8 cellular contexts compared by ENCODE assay signal in genomic region chr15:70362911-70363310, GRCh38.
DNase-seq lines count a peak whose midpoint lies in the region; ATAC-seq, FAIRE-seq and TF ChIP-seq lines count a peak whose summit lies in the region.

No MANE protein-coding gene starts in this region.

- H3K27ac Mint-ChIP-seq in naive B cell, result peak overlapping the region in 4 of 6 donors; percentile 31 to 84 (median 56)
- no peak overlapping the region for H3K27ac Mint-ChIP-seq in activated CD8-positive, alpha-beta T cell treated with anti-CD3 and anti-CD28 coated beads for 36 hours

- H2AFZ ChIP-seq in H1 (ENCODE audit: low read length), result no peak overlapping the region

- no peak for TF ChIP-seq EP300 in H1 (IDR thresholded peaks at IDR 0.05; ENCODE audit: borderline replicate concordance in 1 of 2, low read depth in 2 of 2, low read length in 2 of 2)

- peak; percentile 76 to 96 (median 90) for TF ChIP-seq CTCF in H1 (IDR thresholded peaks at IDR 0.05; ENCODE audit: control extremely low read depth in 1 of 3, insufficient read depth in 1 of 3, low read depth in 1 of 3, low read length in 3 of 3)
- no peak for TF ChIP-seq CTCF in activated CD8-positive, alpha-beta T cell treated with anti-CD3 and anti-CD28 coated beads for 36 hours (IDR thresholded peaks at IDR 0.05)

- H3K4me1 Mint-ChIP-seq in naive B cell, result peaks cover 17 to 28% (median 27%) of the 10 kb centered on the region in 3 donors
- H3K4me1 Mint-ChIP-seq in activated CD8-positive, alpha-beta T cell treated with anti-CD3 and anti-CD28 coated beads for 36 hours (ENCODE audit: low read depth), result peaks cover 6% of the 10 kb centered on the region

- H3K79me1 ChIP-seq in H1 (ENCODE audit: low read depth, low read length), result no peaks in the 10 kb centered on the region

- H4K91ac ChIP-seq in H1 (replicated peaks; ENCODE audit: insufficient read length, low read length), result no peak overlapping the region

- no peak overlapping the region for H3K4me3 ChIP-seq in H1 (ENCODE audit: extremely low read depth in 1 of 4, insufficient read depth in 2 of 4, low read depth in 3 of 4, low read length in 4 of 4)

- WGBS in H1 (ENCODE audit: extremely low coverage in 1 of 2, insufficient coverage in 1 of 2, insufficient read length in 1 of 2, insufficient replicate concordance in 2 of 2, low coverage in 1 of 2, low lambda C conversion rate in 2 of 2, missing lambda C conversion rate in 1 of 2), 2 experiments, result 76% methylated on average over 6 of the region's 6 CpGs; no CpG with 5 or more reads in 1 of the 2 experiments

- H3K79me2 ChIP-seq in H1 (ENCODE audit: control insufficient read depth in 1 of 2, insufficient read depth in 2 of 2, low read length in 2 of 2), result no peaks in the 10 kb centered on the region

- intact Hi-C loops in activated CD8-positive, alpha-beta T cell treated with anti-CD3 and anti-CD28 coated beads for 36 hours (cut with micrococcal nuclease), result no loop called here

- no peak overlapping the region for H4K5ac ChIP-seq in H1 (ENCODE audit: insufficient read length, low read depth, low read length)

- H2BK120ac ChIP-seq in H1 (replicated peaks; ENCODE audit: low read depth, low read length), result no peak overlapping the region

- H3K36me3 Mint-ChIP-seq in naive B cell, result no peaks in the 10 kb centered on the region
- no peaks in the 10 kb centered on the region for H3K36me3 Mint-ChIP-seq in activated CD8-positive, alpha-beta T cell treated with anti-CD3 and anti-CD28 coated beads for 36 hours (ENCODE audit: low read depth)

- H3K27ac ChIP-seq in H1 (ENCODE audit: low read depth, low read length), result no peak overlapping the region

- POLR2A ChIA-PET in H1 (lab: Charles Lee; ENCODE audit: partially characterized antibody), result no interaction called here
- POLR2A ChIA-PET in activated CD8-positive, alpha-beta T cell treated with anti-CD3 and anti-CD28 coated beads for 36 hours (lab: Charles Lee), result no interaction called here

- DNase-seq in GM03348 (ENCODE audit: low spot score) (peak; percentile 74), NCI-H226 (peak; percentile 21), H1 (ENCODE audit: low read depth in 1 of 2, low spot score in 2 of 2) (peak in 1 of 2 experiments; percentile 13), naive B cell (no peak), NCI-H1048 (lab: John Stamatoyannopoulos, UW) (no peak), OCI-M2 (lab: John Stamatoyannopoulos, UW; ENCODE audit: unreplicated experiment) (no peak)
- no peak for DNase-seq in activated CD8-positive, alpha-beta T cell treated with anti-CD3 and anti-CD28 coated beads for 36 hours

- H3K4me3 Mint-ChIP-seq in naive B cell, result peak overlapping the region in 1 of 8 donors; percentile 16
- no peak overlapping the region for H3K4me3 Mint-ChIP-seq in activated CD8-positive, alpha-beta T cell treated with anti-CD3 and anti-CD28 coated beads for 36 hours

- TF ChIP-seq POLR2A in H1 (IDR thresholded peaks at IDR 0.05; ENCODE audit: control extremely low read depth in 1 of 2, low read depth in 2 of 2, low read length in 2 of 2), result no peak

- H3K56ac ChIP-seq in H1 (replicated peaks; ENCODE audit: insufficient read length, low read depth, low read length), result no peak overlapping the region

- no peak overlapping the region for H3K18ac ChIP-seq in H1 (ENCODE audit: extremely low read depth, low read length)

- 0 out of 2 replicates have a peak overlapping the region, but pooled peaks have one; percentile 25 for H2BK15ac ChIP-seq in H1 (ENCODE audit: low read length)

- CTCF ChIA-PET in H1 (lab: Charles Lee; ENCODE audit: partially characterized antibody), result interaction anchor here (0.6 to 4.0 kb wide), 32 partner anchors 8 to 613 kb away, joined by 3 to 21 read pairs (median 4); no protein-coding TSS in a partner anchor
- CTCF ChIA-PET in activated CD8-positive, alpha-beta T cell treated with anti-CD3 and anti-CD28 coated beads for 36 hours (lab: Charles Lee), result interaction anchor here (0.8 kb wide), 1 partner anchor 192 kb away, joined by 3 read pairs; no protein-coding TSS in a partner anchor

- no peak overlapping the region for H2BK12ac ChIP-seq in H1 (ENCODE audit: low read depth, low read length)

- peaks cover 0 to 6% (median 5%) of the 10 kb centered on the region in 3 donors for H3K27me3 Mint-ChIP-seq in naive B cell
- peaks cover 4% of the 10 kb centered on the region for H3K27me3 Mint-ChIP-seq in activated CD8-positive, alpha-beta T cell treated with anti-CD3 and anti-CD28 coated beads for 36 hours

- H3K4ac ChIP-seq in H1 (replicated peaks; ENCODE audit: insufficient read length, low read depth, low read length), result no peak overlapping the region

- no peak overlapping the region for H3K4me2 ChIP-seq in H1 (ENCODE audit: insufficient read depth in 1 of 2, low read depth in 2 of 2, low read length in 2 of 2)

- H3K4me1 ChIP-seq in H1 (replicated peaks in 1 of 4; ENCODE audit: control insufficient read depth in 3 of 4, insufficient read depth in 4 of 4, low read length in 3 of 4), result peaks cover 0 to 5% (median 2%) of the 10 kb centered on the region in 4 experiments; a peak in 2 of 7 replicates

- no peaks in the 10 kb centered on the region for H3K27me3 ChIP-seq in H1 (replicated peaks in 1 of 4; ENCODE audit: control insufficient read depth in 3 of 4, extremely low read depth in 1 of 4, insufficient read depth in 3 of 4, low read length in 3 of 4)

- no peak overlapping the region for H2BK5ac ChIP-seq in H1 (ENCODE audit: low read depth, low read length)

- no peaks in the 10 kb centered on the region for H3K9me3 ChIP-seq in H1 (ENCODE audit: insufficient read depth in 2 of 2, low read depth in 1 of 2, low read length in 1 of 2)

- H3K9me3 Mint-ChIP-seq in naive B cell, result no peaks in the 10 kb centered on the region
- H3K9me3 Mint-ChIP-seq in activated CD8-positive, alpha-beta T cell treated with anti-CD3 and anti-CD28 coated beads for 36 hours, result no peaks in the 10 kb centered on the region

- H2AK5ac ChIP-seq in H1 (ENCODE audit: low read depth, low read length), result no peak overlapping the region

- H3K36me3 ChIP-seq in H1 (ENCODE audit: control insufficient read depth in 2 of 4, insufficient read depth in 4 of 4, low read length in 3 of 4), result no peaks in the 10 kb centered on the region

- peaks cover 1% of the 10 kb centered on the region; the same call in 1 of the 2 replicates for H3K23me2 ChIP-seq in H1 (ENCODE audit: low read depth, low read length)

- H3K23ac ChIP-seq in H1 (ENCODE audit: insufficient read length), result no peak overlapping the region

- no peak for ATAC-seq in naive B cell (ENCODE audit: low read depth in 2 of 2)
- no peak for ATAC-seq in GM19455 (IDR thresholded peaks at IDR 0.05; ENCODE audit: unreplicated experiment)
- no peak for ATAC-seq in activated CD8-positive, alpha-beta T cell treated with anti-CD3 and anti-CD28 coated beads for 36 hours

- no peak for FAIRE-seq in H1 (lab: Jason Lieb, UNC)

- no peaks in the 10 kb centered on the region for H4K20me1 ChIP-seq in H1 (replicated peaks in 1 of 2; ENCODE audit: control insufficient read depth in 1 of 2, insufficient read depth in 2 of 2, low read length in 2 of 2)

- no peak overlapping the region for H3K9ac ChIP-seq in H1 (replicated peaks in 1 of 4; ENCODE audit: extremely low read depth in 1 of 4, low read depth in 3 of 4, low read length in 3 of 4)

- no peak overlapping the region for H3K14ac ChIP-seq in H1 (ENCODE audit: insufficient read length)

- peak; percentile 89 to 90 for TF ChIP-seq RAD21 in H1 (IDR thresholded peaks at IDR 0.05 in 1 of 2, conservative IDR thresholded peaks at IDR 0.05 in 1 of 2; ENCODE audit: low read depth in 2 of 2, low read length in 2 of 2)

- H4K8ac ChIP-seq in H1 (ENCODE audit: extremely low read depth, insufficient read depth, low read length), result no peak overlapping the region; the same call in 1 of the 2 replicates

- H2BK20ac ChIP-seq in H1 (ENCODE audit: low read length), result no peak overlapping the region

TF ChIP-seq in H1, 55 proteins besides CTCF, POLR2A, EP300 and RAD21:
- TF ChIP-seq BRCA1 (IDR thresholded peaks at IDR 0.05; ENCODE audit: low read depth, low read length) (no peak), POLR2AphosphoS5 (IDR thresholded peaks at IDR 0.05; ENCODE audit: low read depth, low read length) (no peak)

Comparison
In these comparisons a context has a peak if more than half of its experiments do, and no peak if none do; other contexts are left out.
1. DNase-seq: peak in GM03348 (single experiment) and NCI-H226 (single experiment); none in naive B cell (single experiment), activated CD8-positive, alpha-beta T cell treated with anti-CD3 and anti-CD28 coated beads for 36 hours (single experiment), NCI-H1048 (single experiment) and OCI-M2 (single experiment).